Comparison of ENCODE assay signal across 1 cellular context in the genomic region with DNA sequence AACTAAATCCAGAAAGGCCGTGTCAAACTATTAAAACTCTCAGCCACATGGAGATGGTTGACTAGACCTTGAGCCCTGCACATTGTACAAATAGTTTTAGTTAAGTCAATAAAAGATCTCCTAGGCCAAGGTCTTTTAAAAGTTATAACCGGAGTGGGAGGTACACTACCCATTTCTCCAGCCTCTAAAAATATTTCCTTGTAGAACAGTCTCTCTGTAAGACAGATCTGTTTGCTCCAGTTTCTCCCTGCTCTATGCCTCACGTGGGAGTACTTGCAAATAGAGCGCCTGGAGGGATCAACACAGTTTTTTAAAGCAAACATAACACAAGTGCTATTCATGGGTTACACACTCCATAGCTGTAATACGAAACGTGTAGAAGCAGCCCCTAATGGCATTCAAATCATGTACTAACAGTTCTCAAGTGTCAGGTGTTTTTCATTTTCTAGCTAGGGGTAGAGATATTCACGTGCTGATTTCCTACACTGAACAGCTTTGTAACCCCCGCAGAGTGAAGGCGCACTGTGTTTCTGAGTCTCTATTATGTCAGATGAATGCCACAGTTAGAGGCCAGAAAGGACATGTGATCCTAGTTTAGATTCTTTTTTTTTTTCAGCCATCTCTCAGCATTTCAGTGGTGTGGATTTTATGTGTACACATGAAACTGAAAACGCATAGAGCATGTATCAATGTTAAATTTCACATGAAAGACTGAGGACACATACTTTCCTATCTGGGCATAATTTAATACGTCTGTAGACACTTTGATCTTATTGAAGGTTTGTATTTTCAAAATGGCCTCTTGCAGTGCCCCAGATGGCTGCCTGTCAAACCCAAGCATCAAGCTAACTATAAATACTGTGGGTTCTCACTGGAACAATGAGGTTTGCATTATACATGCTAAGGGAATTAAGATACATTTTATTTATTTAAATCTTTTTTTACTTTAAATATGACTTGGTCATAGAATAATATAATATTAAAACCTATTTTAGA.
TF ChIP-seq lines count a peak whose summit lies in the region.

No MANE protein-coding gene starts in this region.

TF ChIP-seq in HEK293, 187 proteins besides CTCF, POLR2A, EP300 and RAD21 (continued from another document):
- TF ChIP-seq GLI2 (tag by site-specific recombination; IDR thresholded peaks at IDR 0.05; ENCODE audit: borderline replicate concordance, low read depth) (peak; percentile 50; the same call in 1 of the 2 replicates), IKZF3 (tag by site-specific recombination; IDR thresholded peaks at IDR 0.05) (peak; percentile 59), ZNF157 (tag by site-specific recombination; IDR thresholded peaks at IDR 0.05) (no peak), ZNF354C (tag by site-specific recombination; IDR thresholded peaks at IDR 0.05; ENCODE audit: borderline replicate concordance, low read depth) (no peak), ZSCAN30 (tag by site-specific recombination; IDR thresholded peaks at IDR 0.05) (0 out of 2 replicates have a peak, but pooled peaks have one; percentile 46), ZNF2 (tag by site-specific recombination; IDR thresholded peaks at IDR 0.05) (0 out of 2 replicates have a peak, but pooled peaks have one; percentile 33), BCL11A (tag by site-specific recombination; IDR thresholded peaks at IDR 0.05; ENCODE audit: low read depth) (peak; percentile 26; the same call in 1 of the 2 replicates), SALL2 (tag by site-specific recombination; IDR thresholded peaks at IDR 0.05; ENCODE audit: borderline replicate concordance) (no peak), TRIM28 (IDR thresholded peaks at IDR 0.05; ENCODE audit: borderline replicate concordance, low read length) (peak; percentile 98), SP7 (tag by site-specific recombination; IDR thresholded peaks at IDR 0.05) (peak; percentile 41)
